11 cellular contexts compared by ENCODE assay signal in genomic region chr3:17573396-17573795, GRCh38.
DNase-seq lines count a peak whose midpoint lies in the region; ATAC-seq and TF ChIP-seq lines count a peak whose summit lies in the region.
"Had no signal": no experiment of that assay in that cellular context is flagged by ENCODE, and none has a peak within 500 bp of the region (broad histone marks: within the 10 kb centered on the region; RNA-seq: fewer than 3 reads in every experiment).

No MANE protein-coding gene starts in this region.

- H3K36me3 ChIP-seq in testis (ENCODE audit: low read depth, missing control alignments), result no peaks in the 10 kb centered on the region
- H3K36me3 ChIP-seq: breast epithelium had no signal

- H3K36me3 Mint-ChIP-seq in stimulated activated memory B cell treated with anti-CD40 and anti-IgM and Interleukin-4, amounts not matched to agents 10 μg/mL and 1 μg/mL and 100 μg/mL, for 72 hours, result no peaks in the 10 kb centered on the region

- no peak for TF ChIP-seq CTCF in testis (IDR thresholded peaks at IDR 0.05)

- H3K4me3 ChIP-seq in testis, result no peak overlapping the region
- H3K4me3 ChIP-seq: breast epithelium, GM23248 had no signal

- no peaks in the 10 kb centered on the region for H3K27me3 ChIP-seq in testis
- H3K27me3 ChIP-seq: breast epithelium had no signal

- no peaks in the 10 kb centered on the region for H3K27me3 Mint-ChIP-seq in stimulated activated memory B cell treated with anti-CD40 and anti-IgM and Interleukin-4, amounts not matched to agents 10 μg/mL and 1 μg/mL and 100 μg/mL, for 72 hours
- H3K27me3 Mint-ChIP-seq: stimulated activated naive CD8-positive, alpha-beta T cell treated with anti-CD3 and anti-CD28 coated beads, Interleukin-15, amount 100 ng/mL, for 72 hours had no signal

- 82 to 96% methylated on average over 1 of the region's 1 CpG for WGBS in testis, 2 donors

- TF ChIP-seq POLR2A in testis (IDR thresholded peaks at IDR 0.05), result no peak

- DNase-seq in testis (no peak), OCI-M2 (lab: John Stamatoyannopoulos, UW; ENCODE audit: unreplicated experiment) (no peak)
- no peak for DNase-seq in activated naive CD4-positive, alpha-beta T cell (lab: John Stamatoyannopoulos, UW)
- DNase-seq: GM23248; stimulated activated CD4-positive, alpha-beta T cell treated with anti-CD3 and anti-CD28 coated beads, Interleukin-15, amount 100 ng/mL, for 24 hours; stimulated activated naive CD8-positive, alpha-beta T cell treated with anti-CD3 and anti-CD28 coated beads, Interleukin-15, amount 100 ng/mL, for 72 hours had no signal

- intact Hi-C loops in testis (cut with DNase I; ENCODE audit: low total_unique reads), result no loop called here

- H3K4me3 Mint-ChIP-seq in stimulated activated memory B cell treated with anti-CD40 and anti-IgM and Interleukin-4, amounts not matched to agents 10 μg/mL and 1 μg/mL and 100 μg/mL, for 72 hours, result no peak overlapping the region
- H3K4me3 Mint-ChIP-seq: stimulated activated naive CD8-positive, alpha-beta T cell treated with anti-CD3 and anti-CD28 coated beads, Interleukin-15, amount 100 ng/mL, for 72 hours had no signal

- H3K4me1 ChIP-seq in testis, result no peaks in the 10 kb centered on the region
- H3K4me1 ChIP-seq: breast epithelium had no signal

- H3K27ac Mint-ChIP-seq in stimulated activated memory B cell treated with anti-CD40 and anti-IgM and Interleukin-4, amounts not matched to agents 10 μg/mL and 1 μg/mL and 100 μg/mL, for 72 hours, result no peak overlapping the region
- H3K27ac Mint-ChIP-seq: stimulated activated naive CD8-positive, alpha-beta T cell treated with anti-CD3 and anti-CD28 coated beads, Interleukin-15, amount 100 ng/mL, for 72 hours had no signal

- H3K27ac ChIP-seq in testis, result no peak overlapping the region
- H3K27ac ChIP-seq: breast epithelium, GM23248 had no signal

- H3K9me3 ChIP-seq in testis, result no peaks in the 10 kb centered on the region
- H3K9me3 ChIP-seq: breast epithelium had no signal

- ATAC-seq in GM19035 (IDR thresholded peaks at IDR 0.05; ENCODE audit: unreplicated experiment) (peak; percentile 92), HG02588 (IDR thresholded peaks at IDR 0.05; ENCODE audit: unreplicated experiment) (peak; percentile 94), HG03378 (IDR thresholded peaks at IDR 0.05; ENCODE audit: unreplicated experiment) (peak; percentile 96)
- ATAC-seq in stimulated activated memory B cell treated with anti-CD40 and anti-IgM and Interleukin-4, amounts not matched to agents 10 μg/mL and 1 μg/mL and 100 μg/mL, for 72 hours, result peak; percentile 88
- ATAC-seq: stimulated activated naive CD8-positive, alpha-beta T cell treated with anti-CD3 and anti-CD28 coated beads, Interleukin-15, amount 100 ng/mL, for 72 hours had no signal

- H3K4me1 Mint-ChIP-seq in stimulated activated memory B cell treated with anti-CD40 and anti-IgM and Interleukin-4, amounts not matched to agents 10 μg/mL and 1 μg/mL and 100 μg/mL, for 72 hours, result no peaks in the 10 kb centered on the region
- H3K4me1 Mint-ChIP-seq: stimulated activated naive CD8-positive, alpha-beta T cell treated with anti-CD3 and anti-CD28 coated beads, Interleukin-15, amount 100 ng/mL, for 72 hours had no signal

- H3K9me3 Mint-ChIP-seq in stimulated activated memory B cell treated with anti-CD40 and anti-IgM and Interleukin-4, amounts not matched to agents 10 μg/mL and 1 μg/mL and 100 μg/mL, for 72 hours, result no peaks in the 10 kb centered on the region
- H3K9me3 Mint-ChIP-seq: stimulated activated naive CD8-positive, alpha-beta T cell treated with anti-CD3 and anti-CD28 coated beads, Interleukin-15, amount 100 ng/mL, for 72 hours had no signal
